7 cellular contexts compared by ENCODE assay signal in genomic region chr12:55743967-55744931, GRCh38. TPM values are rescaled to one million over a fixed set of nuclear protein-coding genes. Genes with fewer than 3 reads are reported as not detected.
A peak's percentile ranks its signal among the peaks of the same experiment; 100 is the strongest.
DNase-seq lines count a peak whose midpoint lies in the region; ATAC-seq and TF ChIP-seq lines count a peak whose summit lies in the region.

No MANE protein-coding gene starts in this region.

- peak; percentile 9 for ATAC-seq in esophagus mucosa
- ATAC-seq in omental fat pad (ENCODE audit: low FRiP score) = peak; percentile 6
- ATAC-seq in HG02973 (IDR thresholded peaks at IDR 0.05; ENCODE audit: unreplicated experiment) = no peak

- H3K4me3 ChIP-seq in H7 (ENCODE audit: insufficient read depth, low read depth, low read length) = peak overlapping the region; percentile 84

- no peaks in the 10 kb centered on the region for H3K27me3 ChIP-seq in H7 (ENCODE audit: control insufficient read depth, insufficient read depth, low read length)

- peaks cover 3% of the 10 kb centered on the region for H3K36me3 ChIP-seq in H7 (replicated peaks; ENCODE audit: control insufficient read depth, insufficient read depth, low read length)

- no peak for TF ChIP-seq CTCF in omental fat pad (IDR thresholded peaks at IDR 0.05)

- DNase-seq in H7 = peak; percentile 58
- DNase-seq in RKO (ENCODE audit: low spot score) = peak; percentile 34
- DNase-seq in omental fat pad (ENCODE audit: low spot score) = no peak
- DNase-seq in D341Med (ENCODE audit: low spot score) = no peak
- DNase-seq in kidney tubule cell (ENCODE audit: low spot score) = no peak

RNA-seq across cellular contexts. Expression of gene GDF11, which starts 1.3 kb away (rescaled TPM):
- 11.1 and 13.7 TPM in 2 replicates for total RNA-seq in H7 (2014; rRNA removed; shearing (Covaris generic))
- total RNA-seq in esophagus mucosa (1.2 TPM), omental fat pad (1 to 10 TPM; 1.9 to 5.4 (median 2.5) TPM)

RNA-seq across cellular contexts. Expression of gene CD63, which starts 15.4 kb away (rescaled TPM):
- total RNA-seq in H7 (2014; rRNA removed; shearing (Covaris generic)) = 314 and 321 TPM in 2 replicates
- total RNA-seq in esophagus mucosa (253 TPM), omental fat pad (1,000 to 10,000 TPM in 2 of 4 donors, 100 to 1,000 TPM in 2; 736 to 1,401 (median 892) TPM)

RNA-seq across cellular contexts. Expression of gene RDH5, which starts 24.1 kb away (rescaled TPM):
- total RNA-seq in H7 (2014; rRNA removed; shearing (Covaris generic)) = 2.1 and 4.2 TPM in 2 replicates
- total RNA-seq in esophagus mucosa (0.92 TPM), omental fat pad (100 to 1,000 TPM in 2 of 4 donors, 10 to 100 TPM in 2; 77.4 to 119 (median 100) TPM)

RNA-seq across cellular contexts. Expression of gene BLOC1S1, which starts 28.4 kb away (rescaled TPM):
- 59.6 and 76.9 TPM in 2 replicates for total RNA-seq in H7 (2014; rRNA removed; shearing (Covaris generic))
- total RNA-seq in esophagus mucosa (109 TPM), omental fat pad (100 to 1,000 TPM; 168 to 247 (median 213) TPM)

RNA-seq across cellular contexts. Expression of gene ITGA7, which starts 36.5 kb away (rescaled TPM):
- total RNA-seq in H7 (2014; rRNA removed; shearing (Covaris generic)) = 38.0 and 46.1 TPM in 2 replicates
- 6.7 TPM for total RNA-seq in esophagus mucosa
- 100 to 1,000 TPM; 101 to 207 (median 156) TPM for total RNA-seq in omental fat pad

Comparison
In these comparisons a context has a peak if more than half of its experiments do, and no peak if none do; other contexts are left out.
1. DNase-seq: peak in H7 (single experiment) and RKO (single experiment); none in omental fat pad (single experiment), D341Med (single experiment) and kidney tubule cell (single experiment).
2. RNA of gene RDH5, which starts 24.1 kb away (total RNA-seq): 77.4 to 119 TPM in omental fat pad; 2.1 to 4.2 TPM in H7 and 0.92 TPM in esophagus mucosa (single experiment); every median in the first group is over 10 times any median in the second.